ENCODE assay signal across 10 cellular contexts in genomic region chr11:62400760-62401159, GRCh38. TPM values are rescaled to one million over a fixed set of nuclear protein-coding genes. Genes with fewer than 3 reads are reported as not detected.
A peak's percentile ranks its signal among the peaks of the same experiment; 100 is the strongest.
DNase-seq lines count a peak whose midpoint lies in the region; ATAC-seq, FAIRE-seq and TF ChIP-seq lines count a peak whose summit lies in the region.
"Had no signal": no experiment of that assay in that cellular context is flagged by ENCODE, and none has a peak within 500 bp of the region (broad histone marks: within the 10 kb centered on the region; RNA-seq: fewer than 3 reads in every experiment).

No MANE protein-coding gene starts in this region.

- no peak overlapping the region for H3K27ac ChIP-seq in AG04450 (ENCODE audit: low read depth, low read length)
- H3K27ac ChIP-seq in Peyer's patch, result peak overlapping the region; percentile 36 to 80 (median 68)
- H3K27ac ChIP-seq: right lobe of liver had no signal

- CTCF ChIA-PET in AG04450 (lab: Charles Lee), result interaction anchor here (0.7 to 5.1 kb wide), 4 partner anchors 19 to 160 kb away, joined by 3 to 39 read pairs (median 25); no protein-coding TSS in a partner anchor

- POLR2A ChIA-PET in AG04450 (lab: Yijun Ruan, JAX), result interaction anchor here (0.9 to 1.9 kb wide), 3 partner anchors 160 to 441 kb away, joined by 3 to 5 read pairs (median 5); partner anchors contain the start of gene EEF1G

- TF ChIP-seq POLR2A in Peyer's patch (IDR thresholded peaks at IDR 0.05), result no peak

- DNase-seq in AG04450 (ENCODE audit: low read depth, low spot score), result peak; percentile 46
- DNase-seq in Peyer's patch, result peak in 2 of 3 donors; percentile 65 to 66
- peak; percentile 58 to 71 for DNase-seq in frontal cortex (ENCODE audit: low spot score in 2 of 2)
- peak in 48 of 56 donors; percentile 18 to 81 (median 54) for DNase-seq in nucleus accumbens (lab: John Stamatoyannopoulos, UW)
- DNase-seq in germinal center (ENCODE audit: low spot score), result no peak
- DNase-seq in NCI-H2081 (lab: John Stamatoyannopoulos, UW), result no peak
- DNase-seq: COR-L47, right lobe of liver had no signal

- H3K27me3 ChIP-seq in AG04450 (ENCODE audit: control insufficient read depth, insufficient read depth, low read length) (peaks cover 4% of the 10 kb centered on the region), Peyer's patch (no peaks in the 10 kb centered on the region)
- H3K27me3 ChIP-seq: right lobe of liver had no signal

- no peak for ATAC-seq in GM21528 (IDR thresholded peaks at IDR 0.05; ENCODE audit: low FRiP score, unreplicated experiment)
- ATAC-seq in HG02610 (IDR thresholded peaks at IDR 0.05; ENCODE audit: unreplicated experiment), result no peak

- H3K4me3 ChIP-seq in AG04450 (ENCODE audit: low read depth, low read length) (no peak overlapping the region), Peyer's patch (no peak overlapping the region)
- H3K4me3 ChIP-seq: right lobe of liver had no signal

- no peak for FAIRE-seq in frontal cortex (lab: Jason Lieb, UNC)

- H3K4me1 ChIP-seq in Peyer's patch, result peaks cover 0 to 48% (median 1%) of the 10 kb centered on the region in 4 donors

- no peaks in the 10 kb centered on the region for H3K36me3 ChIP-seq in Peyer's patch
- H3K36me3 ChIP-seq: right lobe of liver had no signal

- H3K9me3 ChIP-seq in AG04450 (ENCODE audit: control insufficient read depth, insufficient read depth, low read length) (no peaks in the 10 kb centered on the region), Peyer's patch (no peaks in the 10 kb centered on the region)
- H3K9me3 ChIP-seq: right lobe of liver had no signal

- TF ChIP-seq CTCF in AG04450 (IDR thresholded peaks at IDR 0.05; ENCODE audit: low read depth, low read length), result no peak
- TF ChIP-seq CTCF in Peyer's patch (IDR thresholded peaks at IDR 0.05), result no peak

RNA-seq across cellular contexts. Expression of gene SCGB1A1, which starts 18.1 kb away (rescaled TPM):
- not detected in 2 replicates for polyA plus RNA-seq in AG04450 (2011; rRNA removed)
- not detected in 2 replicates for polyA minus RNA-seq in AG04450 (2011; rRNA and poly(A)+ RNA removed)
- total RNA-seq in Peyer's patch, result not detected
- total RNA-seq in frontal cortex, result not detected
- total RNA-seq: right lobe of liver had no signal

Comparison
In these comparisons a context has a peak if more than half of its experiments do, and no peak if none do; other contexts are left out.
1. DNase-seq: peak in AG04450 (single experiment), Peyer's patch (2 of 3), frontal cortex (2 of 2) and nucleus accumbens (48 of 56); none in germinal center (single experiment) and NCI-H2081 (0 of 2).